ENCODE assay signal across 8 cellular contexts in genomic region chr22:20702546-20703413, GRCh38.
DNase-seq lines count a peak whose midpoint lies in the region; ATAC-seq lines count a peak whose summit lies in the region.
"Not testable (repeated sequence)": the region's sequence is repeated elsewhere in the genome, so short reads cannot be mapped to it uniquely, and the experiment has no call there.

No MANE protein-coding gene starts in this region.

- not testable (repeated sequence) for H3K79me1 ChIP-seq in mesendoderm (ENCODE audit: low read length)

- H2BK5ac ChIP-seq in mesendoderm (ENCODE audit: low read length) = not testable (repeated sequence)

- H4K8ac ChIP-seq in mesendoderm (ENCODE audit: low read depth, low read length) = not testable (repeated sequence)

- not testable (repeated sequence) for H4K5ac ChIP-seq in mesendoderm (ENCODE audit: low read length)

- not testable (repeated sequence) for H3K9me3 Mint-ChIP-seq in effector memory CD8-positive, alpha-beta T cell

- ATAC-seq in GM21360 (IDR thresholded peaks at IDR 0.05; ENCODE audit: unreplicated experiment) = peak; percentile 53
- peak; percentile 77 for ATAC-seq in effector memory CD8-positive, alpha-beta T cell (replicated peaks)

- H3K79me2 ChIP-seq in mesendoderm (ENCODE audit: control insufficient read depth, insufficient read depth, low read length) = not testable (repeated sequence)

- H3K56ac ChIP-seq in mesendoderm (ENCODE audit: low read length) = peak overlapping the region; percentile 64

- H3K27ac ChIP-seq in mesendoderm (ENCODE audit: low read depth, low read length) = peak overlapping the region; percentile 17

- not testable (repeated sequence) for H3K27me3 Mint-ChIP-seq in effector memory CD8-positive, alpha-beta T cell

- H3K4me3 Mint-ChIP-seq in effector memory CD8-positive, alpha-beta T cell = peak overlapping the region; percentile 89 to 96

- H3K4me1 Mint-ChIP-seq in effector memory CD8-positive, alpha-beta T cell (ENCODE audit: low read depth in 2 of 2) = not testable (repeated sequence)

- H3K36me3 Mint-ChIP-seq in effector memory CD8-positive, alpha-beta T cell (ENCODE audit: insufficient read depth) = peaks cover 12% of the 10 kb centered on the region

- no CpG with 5 or more reads among the region's 64 CpGs for WGBS in mesendoderm (ENCODE audit: extremely low coverage, insufficient coverage, low lambda C conversion rate)

- not testable (repeated sequence) for H3K4ac ChIP-seq in mesendoderm (ENCODE audit: low read depth, low read length)

- H3K23ac ChIP-seq in mesendoderm (ENCODE audit: low read length) = not testable (repeated sequence)

- H3K4me3 ChIP-seq in mesendoderm (ENCODE audit: low read length) = not testable (repeated sequence)

- not testable (repeated sequence) for H2BK15ac ChIP-seq in mesendoderm (replicated peaks; ENCODE audit: low read depth)

- not testable (repeated sequence) for H3K18ac ChIP-seq in mesendoderm (ENCODE audit: low read length)

- H3K4me2 ChIP-seq in mesendoderm (ENCODE audit: low read length) = peak overlapping the region; percentile 40

- H3K27ac Mint-ChIP-seq in effector memory CD8-positive, alpha-beta T cell = peak overlapping the region; percentile 83 to 97

- not testable (repeated sequence) for H3K36me3 ChIP-seq in mesendoderm (ENCODE audit: control insufficient read depth, insufficient read depth, low read length)

- not testable (repeated sequence) for H2BK120ac ChIP-seq in mesendoderm (ENCODE audit: low read depth, low read length)

- not testable (repeated sequence) for H3K27me3 ChIP-seq in mesendoderm (ENCODE audit: insufficient read depth, low read length, poor library complexity)

- not testable (repeated sequence) for H3K4me1 ChIP-seq in mesendoderm (ENCODE audit: control insufficient read depth, low read depth, low read length)

- H3K9ac ChIP-seq in mesendoderm (ENCODE audit: low read length) = not testable (repeated sequence)

- peak; percentile 94 for DNase-seq in COLO668 (lab: John Stamatoyannopoulos, UW; ENCODE audit: unreplicated experiment)
- peak; percentile 53 for DNase-seq in HS-5 (ENCODE audit: low read depth)
- peak; percentile 68 for DNase-seq in NK-92 (lab: John Stamatoyannopoulos, UW; ENCODE audit: unreplicated experiment)
- DNase-seq in activated CD8-positive, alpha-beta memory T cell treated with anti-CD3 and anti-CD28 coated beads for 24 hours = peak; percentile 99
- DNase-seq in effector memory CD8-positive, alpha-beta T cell = peak; percentile 93 to 96 (median 95)
- peak; percentile 96 for DNase-seq in mesendoderm
- DNase-seq in stimulated activated CD8-positive, alpha-beta memory T cell treated with anti-CD3 and anti-CD28 coated beads, Interleukin-12 subunit alpha, Interleukin-12 subunit beta, amount 100 ng/mL, for 4 hours (ENCODE audit: low read depth) = peak; percentile 95

- not testable (repeated sequence) for H2AK5ac ChIP-seq in mesendoderm (ENCODE audit: low read length)
